13 cellular contexts compared by ENCODE assay signal in genomic region chr11:94593030-94593429, GRCh38. TPM values are rescaled to one million over a fixed set of nuclear protein-coding genes. Genes with fewer than 3 reads are reported as not detected.
DNase-seq lines count a peak whose midpoint lies in the region; ATAC-seq, FAIRE-seq and TF ChIP-seq lines count a peak whose summit lies in the region.
"Had no signal": no experiment of that assay in that cellular context is flagged by ENCODE, and none has a peak within 500 bp of the region (broad histone marks: within the 10 kb centered on the region; RNA-seq: fewer than 3 reads in every experiment).

No MANE protein-coding gene starts in this region.

- no peak for TF ChIP-seq RAD21 in GM12878 (IDR thresholded peaks at IDR 0.05; ENCODE audit: insufficient read depth, low read depth, low read length)

- DNase-seq in GM12878 (ENCODE audit: low read depth, low spot score) (no peak), NCI-H524 (lab: John Stamatoyannopoulos, UW) (no peak), sciatic nerve (ENCODE audit: low spot score) (no peak), NCI-H2029 (lab: John Stamatoyannopoulos, UW) (no peak), H4 (ENCODE audit: low spot score) (no peak)
- DNase-seq: CD4-positive, alpha-beta T cell; left cardiac atrium; NCI-H1048 had no signal

- in situ Hi-C loops in GM12878 (cut with MboI): no loop called here

- POLR2A ChIA-PET in GM12878 (lab: Charles Lee): interaction anchor here (0.8 to 2.5 kb wide), 3 partner anchors 9 to 45 kb away, joined by 3 to 6 read pairs (median 6); no protein-coding TSS in a partner anchor

- RAD21 ChIA-PET in GM12878 (lab: Charles Lee; ENCODE audit: unreplicated experiment): interaction anchor here (1.0 to 7.5 kb wide), 9 partner anchors 9 to 70 kb away, joined by 3 to 68 read pairs (median 3); no protein-coding TSS in a partner anchor

- intact Hi-C loops in GM12878 (cut with micrococcal nuclease; ENCODE audit: unreplicated experiment): no loop called here
- intact Hi-C loops in sciatic nerve (cut with DNase I): no loop called here

- no peak overlapping the region for H2AFZ ChIP-seq in GM12878 (ENCODE audit: control insufficient read depth, low read depth, low read length)
- H2AFZ ChIP-seq: parathyroid adenoma had no signal

- SMC1A ChIA-PET in GM12878 (lab: Charles Lee; ENCODE audit: uncharacterized antibody, unreplicated experiment): interaction anchor here (1.0 to 13.6 kb wide), 9 partner anchors 10 to 73 kb away, joined by 3 to 145 read pairs (median 4); partner anchors contain the start of gene FUT4

- H3K36me3 ChIP-seq in GM12878 (ENCODE audit: control insufficient read depth in 2 of 2, insufficient read depth in 2 of 2, low read length in 1 of 2): no peaks in the 10 kb centered on the region

- H3K27ac ChIP-seq in GM12878 (ENCODE audit: control insufficient read depth, insufficient read depth): no peak overlapping the region
- H3K27ac ChIP-seq: epithelial cell of prostate, parathyroid adenoma had no signal

- no peak for TF ChIP-seq POLR2A in GM12878 (IDR thresholded peaks at IDR 0.05; ENCODE audit: low read depth, low read length)

- CTCF ChIA-PET in GM12878 (lab: Yijun Ruan, JAX): interaction anchor here (1.0 to 9.7 kb wide), 7 partner anchors 10 to 88 kb away, joined by 3 to 282 read pairs (median 4); partner anchors contain the start of gene C11orf97

- TF ChIP-seq CTCF in GM12878 (IDR thresholded peaks at IDR 0.05 in 2 of 3, conservative IDR thresholded peaks at IDR 0.05 in 1 of 3; ENCODE audit: control insufficient read depth in 2 of 3, extremely low read depth in 1 of 3, insufficient read depth in 1 of 3, low read depth in 3 of 3, low read length in 3 of 3): no peak

- H3K4me1 ChIP-seq in GM12878 (ENCODE audit: control insufficient read depth, insufficient read depth, low read length): no peaks in the 10 kb centered on the region
- H3K4me1 ChIP-seq: parathyroid adenoma had no signal

- no peak overlapping the region for H3K4me3 ChIP-seq in GM12878

- H4K20me1 ChIP-seq in GM12878 (ENCODE audit: control insufficient read depth, insufficient read depth): no peaks in the 10 kb centered on the region

- H3K27me3 ChIP-seq in GM12878 (replicated peaks in 1 of 2; ENCODE audit: control insufficient read depth in 2 of 2, insufficient read depth in 2 of 2, low read length in 1 of 2): no peaks in the 10 kb centered on the region

- no peak for FAIRE-seq in GM12878 (lab: Jason Lieb, UNC)

- TF ChIP-seq EP300 in GM12878 (IDR thresholded peaks at IDR 0.05; ENCODE audit: borderline replicate concordance in 1 of 2, control insufficient read depth in 1 of 2, low read depth in 2 of 2, low read length in 2 of 2): peak in 1 of 2 experiments; percentile 41; a peak in 1 of 4 replicates

- ATAC-seq in GM18498 (IDR thresholded peaks at IDR 0.05; ENCODE audit: unreplicated experiment): peak; percentile 82
- ATAC-seq in GM21381 (IDR thresholded peaks at IDR 0.05; ENCODE audit: unreplicated experiment): peak; percentile 75
- peak; percentile 65 for ATAC-seq in HG03060 (IDR thresholded peaks at IDR 0.05; ENCODE audit: low read depth, unreplicated experiment)
- peak; percentile 82 for ATAC-seq in GM12878
- ATAC-seq in sciatic nerve: no peak

- no peak overlapping the region for H3K4me2 ChIP-seq in GM12878 (ENCODE audit: control insufficient read depth, insufficient read depth)

- BruUV-seq in GM12878 (replicated peaks; lab: Mats Ljungman, UMichigan): no TSS peak

- H3K9ac ChIP-seq in GM12878 (ENCODE audit: control insufficient read depth, insufficient read depth, low read length): no peak overlapping the region
- H3K9ac ChIP-seq: parathyroid adenoma had no signal

- no peaks in the 10 kb centered on the region for H3K9me3 ChIP-seq in GM12878 (replicated peaks; ENCODE audit: control insufficient read depth, insufficient read depth, low read length)

- no peaks in the 10 kb centered on the region for H3K79me2 ChIP-seq in GM12878 (ENCODE audit: control insufficient read depth, insufficient read depth, low read length)
- H3K79me2 ChIP-seq: parathyroid adenoma had no signal

- 20% methylated on average over 2 of the region's 2 CpGs for WGBS in GM12878 (ENCODE audit: insufficient coverage, insufficient replicate concordance, low lambda C conversion rate, missing lambda C conversion rate)

TF ChIP-seq in GM12878, 131 proteins besides CTCF, POLR2A, EP300 and RAD21 (continues in another document):
- TF ChIP-seq NR2C2 (IDR thresholded peaks at IDR 0.05; ENCODE audit: borderline replicate concordance, control insufficient read depth, insufficient read length, low read depth) (no peak), WRNIP1 (IDR thresholded peaks at IDR 0.05; ENCODE audit: borderline replicate concordance, low read depth, low read length) (no peak), NBN (IDR thresholded peaks at IDR 0.05) (no peak), BCL11A (IDR thresholded peaks at IDR 0.05; ENCODE audit: low read depth, low read length) (0 out of 2 replicates have a peak, but pooled peaks have one; percentile 44), HDAC2 (IDR thresholded peaks at IDR 0.05) (no peak), ZNF622 (IDR thresholded peaks at IDR 0.05) (no peak), RUNX3 (IDR thresholded peaks at IDR 0.05; ENCODE audit: low read length) (peak; percentile 49; the same call in 1 of the 2 replicates), NFIC (IDR thresholded peaks at IDR 0.05; ENCODE audit: low read depth, low read length) (peak; percentile 54; the same call in 1 of the 2 replicates), SP1 (IDR thresholded peaks at IDR 0.05; ENCODE audit: low read depth, low read length) (no peak), ZNF274 (IDR thresholded peaks at IDR 0.05; ENCODE audit: insufficient read depth, insufficient read length) (no peak), BACH1 (IDR thresholded peaks at IDR 0.05; ENCODE audit: borderline replicate concordance) (no peak)

RNA-seq across cellular contexts. Expression of gene PIWIL4, which starts 25.9 kb away (rescaled TPM):
- 1.0 and 1.9 TPM in 2 replicates for total RNA-seq in GM12878 (2013; cell fraction: nucleolus; rRNA removed)
- 0.23 and 0.60 TPM in 2 replicates for total RNA-seq in GM12878 (2014; rRNA removed)
- total RNA-seq in GM12878 (2014; rRNA removed; fragmentation: Illumina TruSeq; extraction: Trizol): 0.37 and 0.67 TPM in 2 replicates
- total RNA-seq in GM12878 (2021): 0.46 and 0.53 TPM in 2 replicates
- 0.09 TPM for polyA plus RNA-seq in GM12878 (2011; ENCODE audit: low read depth)
- polyA plus RNA-seq in GM12878 (2011; rRNA removed): 9.5 and 13.3 TPM in 2 replicates
- 7.9 and 11.7 TPM in 2 replicates for polyA plus RNA-seq in GM12878 (2011; cell fraction: cytosol; rRNA removed)
- polyA plus RNA-seq in GM12878 (2011; cell fraction: nucleus; rRNA removed): 10.0 and 12.9 TPM in 2 replicates
- polyA plus RNA-seq in GM12878 (2012): 0.20 and 0.22 TPM in 2 replicates
- polyA plus RNA-seq in GM12878 (2014; fragmentation: Illumina TruSeq; extraction: Trizol): 0.57 and 1.8 TPM in 2 replicates
- under 1 TPM; 0.38 to 0.48 TPM for polyA plus RNA-seq in GM12878 (2014; fragmentation: Nextera tagmentation; extraction: Ambion mirVana)
- 0.34 and 0.36 TPM in 2 replicates for polyA plus RNA-seq in GM12878 (2014; rRNA removed)
- under 1 TPM; 0.42 to 0.73 TPM for polyA plus RNA-seq in GM12878 (2016; fragmentation: Nextera tagmentation; extraction: Ambion mirVana)
- 9.9 and 10.0 TPM in 2 replicates for polyA minus RNA-seq in GM12878 (2011; rRNA and poly(A)+ RNA removed)
- 2.6 and 3.9 TPM in 2 replicates for polyA minus RNA-seq in GM12878 (2011; cell fraction: cytosol; rRNA and poly(A)+ RNA removed)
- 5.8 and 6.4 TPM in 2 replicates for polyA minus RNA-seq in GM12878 (2011; cell fraction: nucleus; rRNA and poly(A)+ RNA removed)
- total RNA-seq in sciatic nerve: 7.8 TPM
- total RNA-seq in H4 (2014; rRNA removed; shearing (Covaris generic)): not detected in 2 replicates

RNA-seq across cellular contexts. Expression of gene FUT4, which starts 49.3 kb away (rescaled TPM):
- 9.3 and 10.0 TPM in 2 replicates for total RNA-seq in GM12878 (2013; cell fraction: nucleolus; rRNA removed)
- total RNA-seq in GM12878 (2014; rRNA removed) (3.6 and 4.1 TPM in 2 replicates), GM12878 (2014; rRNA removed; fragmentation: Illumina TruSeq; extraction: Trizol) (2.1 and 2.2 TPM in 2 replicates), GM12878 (2021) (3.3 and 4.1 TPM in 2 replicates), sciatic nerve (7.2 TPM)
- 0.60 TPM for polyA plus RNA-seq in GM12878 (2011; ENCODE audit: low read depth)
- polyA plus RNA-seq in GM12878 (2011; rRNA removed) (9.1 and 10.4 TPM in 2 replicates), GM12878 (2014; fragmentation: Illumina TruSeq; extraction: Trizol) (2.4 TPM in 2 replicates), GM12878 (2014; fragmentation: Nextera tagmentation; extraction: Ambion mirVana) (under 1 TPM; 0.68 TPM), GM12878 (2014; rRNA removed) (3.5 and 3.6 TPM in 2 replicates), GM12878 (2016; fragmentation: Nextera tagmentation; extraction: Ambion mirVana) (1 to 10 TPM in 1 of 2 experiments, under 1 TPM in 1; 0.76 to 1.4 TPM)
- polyA plus RNA-seq in GM12878 (2011; cell fraction: cytosol; rRNA removed): 6.0 and 6.9 TPM in 2 replicates
- polyA plus RNA-seq in GM12878 (2011; cell fraction: nucleus; rRNA removed): 7.8 and 9.6 TPM in 2 replicates
- 0.84 and 1.3 TPM in 2 replicates for polyA plus RNA-seq in GM12878 (2012)
- 10.4 and 11.2 TPM in 2 replicates for polyA minus RNA-seq in GM12878 (2011; rRNA and poly(A)+ RNA removed)
- 3.7 and 4.3 TPM in 2 replicates for polyA minus RNA-seq in GM12878 (2011; cell fraction: cytosol; rRNA and poly(A)+ RNA removed)
- 10.3 and 16.1 TPM in 2 replicates for polyA minus RNA-seq in GM12878 (2011; cell fraction: nucleus; rRNA and poly(A)+ RNA removed)
- not detected in 2 replicates for total RNA-seq in H4 (2014; rRNA removed; shearing (Covaris generic))
